ENCODE assay signal across 8 cellular contexts in genomic region chr10:3781458-3782098, GRCh38. TPM values are rescaled to one million over a fixed set of nuclear protein-coding genes. Genes with fewer than 3 reads are reported as not detected.
A peak's percentile ranks its signal among the peaks of the same experiment; 100 is the strongest.
DNase-seq lines count a peak whose midpoint lies in the region; ATAC-seq and TF ChIP-seq lines count a peak whose summit lies in the region.

No MANE protein-coding gene starts in this region.

- TF ChIP-seq CTCF in WI38 (IDR thresholded peaks at IDR 0.05; ENCODE audit: low read depth, low read length), result peak; percentile 70

- peak overlapping the region; percentile 98 to 100 for H3K4me3 Mint-ChIP-seq in effector memory CD8-positive, alpha-beta T cell

- H3K9me3 Mint-ChIP-seq in effector memory CD8-positive, alpha-beta T cell, result no peaks in the 10 kb centered on the region

- H3K27me3 Mint-ChIP-seq in effector memory CD8-positive, alpha-beta T cell, result peaks cover 0 to 9% of the 10 kb centered on the region in 2 donors

- peak overlapping the region; percentile 100 for H3K4me3 ChIP-seq in WI38 (ENCODE audit: low read depth, low read length)

- DNase-seq in stimulated activated CD4-positive, alpha-beta T cell treated with anti-CD3 and anti-CD28 coated beads, Interleukin-4, amount 100 ng/mL, for 24 hours, result peak; percentile 53
- DNase-seq in stimulated activated CD4-positive, alpha-beta T cell treated with anti-CD3 and anti-CD28 coated beads, Interleukin-4, amount 100 ng/mL, for 1 hour, result no peak
- DNase-seq in effector memory CD8-positive, alpha-beta T cell, result peak in 1 of 3 experiments; percentile 55
- DNase-seq in myocyte (ENCODE audit: low read depth) (peak; percentile 72), HuH-7.5 (ENCODE audit: low spot score) (no peak), NCI-H2196 (lab: John Stamatoyannopoulos, UW; ENCODE audit: unreplicated experiment) (no peak)

- H3K36me3 Mint-ChIP-seq in effector memory CD8-positive, alpha-beta T cell (ENCODE audit: insufficient read depth), result peaks cover 100% of the 10 kb centered on the region

- H3K27ac Mint-ChIP-seq in effector memory CD8-positive, alpha-beta T cell, result peak overlapping the region; percentile 100

- ATAC-seq in effector memory CD8-positive, alpha-beta T cell (replicated peaks), result no peak
- no peak for ATAC-seq in GM21447 (IDR thresholded peaks at IDR 0.05; ENCODE audit: unreplicated experiment)

- peaks cover 71 to 77% of the 10 kb centered on the region in 2 donors for H3K4me1 Mint-ChIP-seq in effector memory CD8-positive, alpha-beta T cell (ENCODE audit: low read depth in 2 of 2)

RNA-seq across cellular contexts. Expression of gene KLF6, which starts 3.4 kb away (rescaled TPM):
- total RNA-seq in myocyte, result 14.6 and 14.9 TPM in 2 replicates
- polyA plus RNA-seq in myocyte (2012), result 39.6 TPM

Comparison
In these comparisons a context has a peak if more than half of its experiments do, and no peak if none do; other contexts are left out.
1. DNase-seq: peak in stimulated activated CD4-positive, alpha-beta T cell treated with anti-CD3 and anti-CD28 coated beads, Interleukin-4, amount 100 ng/mL, for 24 hours (single experiment) and myocyte (single experiment); none in stimulated activated CD4-positive, alpha-beta T cell treated with anti-CD3 and anti-CD28 coated beads, Interleukin-4, amount 100 ng/mL, for 1 hour (single experiment), HuH-7.5 (single experiment) and NCI-H2196 (single experiment).